In genomic region chr17:44995602-44996001, GRCh38 we compare ENCODE assay signal across 1 cellular context.
A peak's percentile ranks its signal among the peaks of the same experiment; 100 is the strongest.
TF ChIP-seq lines count a peak whose summit lies in the region.

No MANE protein-coding gene starts in this region.

TF ChIP-seq in HEK293, 187 proteins besides CTCF, POLR2A, EP300 and RAD21 (continued from another document):
- TF ChIP-seq, protein P1, sequence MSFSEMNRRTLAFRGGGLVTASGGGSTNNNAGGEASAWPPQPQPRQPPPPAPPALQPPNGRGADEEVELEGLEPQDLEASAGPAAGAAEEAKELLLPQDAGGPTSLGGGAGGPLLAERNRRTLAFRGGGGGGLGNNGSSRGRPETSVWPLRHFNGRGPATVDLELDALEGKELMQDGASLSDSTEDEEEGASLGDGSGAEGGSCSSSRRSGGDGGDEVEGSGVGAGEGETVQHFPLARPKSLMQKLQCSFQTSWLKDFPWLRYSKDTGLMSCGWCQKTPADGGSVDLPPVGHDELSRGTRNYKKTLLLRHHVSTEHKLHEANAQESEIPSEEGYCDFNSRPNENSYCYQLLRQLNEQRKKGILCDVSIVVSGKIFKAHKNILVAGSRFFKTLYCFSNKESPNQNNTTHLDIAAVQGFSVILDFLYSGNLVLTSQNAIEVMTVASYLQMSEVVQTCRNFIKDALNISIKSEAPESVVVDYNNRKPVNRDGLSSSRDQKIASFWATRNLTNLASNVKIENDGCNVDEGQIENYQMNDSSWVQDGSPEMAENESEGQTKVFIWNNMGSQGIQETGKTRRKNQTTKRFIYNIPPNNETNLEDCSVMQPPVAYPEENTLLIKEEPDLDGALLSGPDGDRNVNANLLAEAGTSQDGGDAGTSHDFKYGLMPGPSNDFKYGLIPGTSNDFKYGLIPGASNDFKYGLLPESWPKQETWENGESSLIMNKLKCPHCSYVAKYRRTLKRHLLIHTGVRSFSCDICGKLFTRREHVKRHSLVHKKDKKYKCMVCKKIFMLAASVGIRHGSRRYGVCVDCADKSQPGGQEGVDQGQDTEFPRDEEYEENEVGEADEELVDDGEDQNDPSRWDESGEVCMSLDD (tag by site-specific recombination; IDR thresholded peaks at IDR 0.05): no peak
- TF ChIP-seq ZBTB20 (tag by site-specific recombination; IDR thresholded peaks at IDR 0.05): peak; percentile 21; the same call in 1 of the 2 replicates
- TF ChIP-seq, protein P2, sequence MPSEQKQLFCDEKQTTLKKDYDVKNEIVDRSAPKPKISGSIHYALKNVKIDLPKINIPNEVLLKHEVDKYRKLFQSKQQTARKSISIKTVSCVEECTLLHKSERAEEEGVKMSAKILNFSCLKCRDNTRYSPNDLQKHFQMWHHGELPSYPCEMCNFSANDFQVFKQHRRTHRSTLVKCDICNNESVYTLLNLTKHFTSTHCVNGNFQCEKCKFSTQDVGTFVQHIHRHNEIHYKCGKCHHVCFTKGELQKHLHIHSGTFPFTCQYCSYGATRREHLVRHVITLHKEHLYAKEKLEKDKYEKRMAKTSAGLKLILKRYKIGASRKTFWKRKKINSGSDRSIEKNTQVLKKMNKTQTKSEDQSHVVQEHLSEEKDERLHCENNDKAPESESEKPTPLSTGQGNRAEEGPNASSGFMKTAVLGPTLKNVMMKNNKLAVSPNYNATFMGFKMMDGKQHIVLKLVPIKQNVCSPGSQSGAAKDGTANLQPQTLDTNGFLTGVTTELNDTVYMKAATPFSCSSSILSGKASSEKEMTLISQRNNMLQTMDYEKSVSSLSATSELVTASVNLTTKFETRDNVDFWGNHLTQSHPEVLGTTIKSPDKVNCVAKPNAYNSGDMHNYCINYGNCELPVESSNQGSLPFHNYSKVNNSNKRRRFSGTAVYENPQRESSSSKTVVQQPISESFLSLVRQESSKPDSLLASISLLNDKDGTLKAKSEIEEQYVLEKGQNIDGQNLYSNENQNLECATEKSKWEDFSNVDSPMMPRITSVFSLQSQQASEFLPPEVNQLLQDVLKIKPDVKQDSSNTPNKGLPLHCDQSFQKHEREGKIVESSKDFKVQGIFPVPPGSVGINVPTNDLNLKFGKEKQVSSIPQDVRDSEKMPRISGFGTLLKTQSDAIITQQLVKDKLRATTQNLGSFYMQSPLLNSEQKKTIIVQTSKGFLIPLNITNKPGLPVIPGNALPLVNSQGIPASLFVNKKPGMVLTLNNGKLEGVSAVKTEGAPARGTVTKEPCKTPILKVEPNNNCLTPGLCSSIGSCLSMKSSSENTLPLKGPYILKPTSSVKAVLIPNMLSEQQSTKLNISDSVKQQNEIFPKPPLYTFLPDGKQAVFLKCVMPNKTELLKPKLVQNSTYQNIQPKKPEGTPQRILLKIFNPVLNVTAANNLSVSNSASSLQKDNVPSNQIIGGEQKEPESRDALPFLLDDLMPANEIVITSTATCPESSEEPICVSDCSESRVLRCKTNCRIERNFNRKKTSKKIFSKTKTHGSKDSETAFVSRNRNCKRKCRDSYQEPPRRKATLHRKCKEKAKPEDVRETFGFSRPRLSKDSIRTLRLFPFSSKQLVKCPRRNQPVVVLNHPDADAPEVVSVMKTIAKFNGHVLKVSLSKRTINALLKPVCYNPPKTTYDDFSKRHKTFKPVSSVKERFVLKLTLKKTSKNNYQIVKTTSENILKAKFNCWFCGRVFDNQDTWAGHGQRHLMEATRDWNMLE (tag by site-specific recombination; conservative IDR thresholded peaks at IDR 0.05; ENCODE audit: low read depth): no peak
